15 cellular contexts compared by ENCODE assay signal in genomic region chr13:35599385-35599784, GRCh38.
DNase-seq lines count a peak whose midpoint lies in the region; TF ChIP-seq lines count a peak whose summit lies in the region.
"Had no signal": no experiment of that assay in that cellular context is flagged by ENCODE, and none has a peak within 500 bp of the region (broad histone marks: within the 10 kb centered on the region; RNA-seq: fewer than 3 reads in every experiment).

No MANE protein-coding gene starts in this region.

- TF ChIP-seq CTCF in chondrocyte (IDR thresholded peaks at IDR 0.05) (no peak), tibial artery (IDR thresholded peaks at IDR 0.05) (no peak), stomach (IDR thresholded peaks at IDR 0.05) (no peak)

- no peak for TF ChIP-seq POLR2A in stomach (IDR thresholded peaks at IDR 0.05)

- H3K4me1 Mint-ChIP-seq in activated naive CD4-positive, alpha-beta T cell treated with anti-CD3 and anti-CD28 coated beads for 36 hours (ENCODE audit: low read depth), result no peaks in the 10 kb centered on the region
- peaks cover 33% of the 10 kb centered on the region for H3K4me1 Mint-ChIP-seq in chondrocyte (ENCODE audit: low read depth)
- H3K4me1 Mint-ChIP-seq: CD4-positive, alpha-beta memory T cell had no signal

- H3K4me3 ChIP-seq in tibial artery (no peak overlapping the region), stomach (no peak overlapping the region)
- H3K4me3 ChIP-seq: right lobe of liver, SJSA1 had no signal

- no peaks in the 10 kb centered on the region for H3K9me3 Mint-ChIP-seq in activated naive CD4-positive, alpha-beta T cell treated with anti-CD3 and anti-CD28 coated beads for 36 hours
- no peaks in the 10 kb centered on the region for H3K9me3 Mint-ChIP-seq in chondrocyte (ENCODE audit: low read depth)
- H3K9me3 Mint-ChIP-seq: natural killer cell had no signal

- no peaks in the 10 kb centered on the region for H3K9me3 ChIP-seq in tibial artery
- no peaks in the 10 kb centered on the region for H3K9me3 ChIP-seq in stomach
- H3K9me3 ChIP-seq: right lobe of liver, SJSA1 had no signal

- H3K27ac ChIP-seq in tibial artery (peak overlapping the region; percentile 26 to 41), stomach (peak overlapping the region in 1 of 5 donors; percentile 43)
- H3K27ac ChIP-seq: right lobe of liver, SJSA1 had no signal

- DNase-seq in activated naive CD4-positive, alpha-beta T cell treated with anti-CD3 and anti-CD28 coated beads for 36 hours, result no peak
- no peak for DNase-seq in activated naive CD4-positive, alpha-beta T cell treated with anti-CD3 and anti-CD28 coated beads, Interleukin-2, amount 50 U/mL, for 16 hours
- no peak for DNase-seq in chondrocyte (ENCODE audit: low spot score)
- DNase-seq in iPS-NIHi7 (ENCODE audit: extremely low spot score), result peak; percentile 15
- DNase-seq in tibial artery, result no peak
- no peak for DNase-seq in stomach
- DNase-seq in RPMI8226, result no peak
- DNase-seq in activated T-cell treated with anti-CD3 and anti-CD28 coated beads, Interleukin-2, amount 50 U/mL, for 48 hours, result no peak
- DNase-seq: activated effector memory CD4-positive, alpha-beta T cell treated with anti-CD3 and anti-CD28 coated beads, Interleukin-2, amount 50 U/mL, for 16 hours; CD4-positive, alpha-beta memory T cell; effector memory CD8-positive, alpha-beta T cell; natural killer cell; right lobe of liver; stimulated activated CD4-positive, alpha-beta T cell treated with anti-CD3 and anti-CD28 coated beads, Interleukin-4, amount 100 ng/mL, for 24 hours had no signal

- intact Hi-C loops in activated naive CD4-positive, alpha-beta T cell treated with anti-CD3 and anti-CD28 coated beads for 36 hours (cut with micrococcal nuclease), result no loop called here
- intact Hi-C loops in tibial artery (cut with DNase I; ENCODE audit: low total_unique reads), result no loop called here
- intact Hi-C loops in stomach (cut with DNase I; ENCODE audit: low total_unique reads), result no loop called here

- H3K36me3 ChIP-seq in tibial artery, result no peaks in the 10 kb centered on the region
- no peaks in the 10 kb centered on the region for H3K36me3 ChIP-seq in stomach
- H3K36me3 ChIP-seq: right lobe of liver, SJSA1 had no signal

- peaks cover 0 to 22% (median 3%) of the 10 kb centered on the region in 4 donors for H3K4me1 ChIP-seq in tibial artery
- H3K4me1 ChIP-seq in stomach, result peaks cover 0 to 15% (median 2%) of the 10 kb centered on the region in 4 donors
- H3K4me1 ChIP-seq: right lobe of liver, SJSA1 had no signal

- H3K27me3 Mint-ChIP-seq in activated naive CD4-positive, alpha-beta T cell treated with anti-CD3 and anti-CD28 coated beads for 36 hours (ENCODE audit: low read depth), result no peaks in the 10 kb centered on the region
- no peaks in the 10 kb centered on the region for H3K27me3 Mint-ChIP-seq in chondrocyte (ENCODE audit: low read depth)
- H3K27me3 Mint-ChIP-seq: CD4-positive, alpha-beta memory T cell; effector memory CD8-positive, alpha-beta T cell had no signal

- no peaks in the 10 kb centered on the region for H3K36me3 Mint-ChIP-seq in activated naive CD4-positive, alpha-beta T cell treated with anti-CD3 and anti-CD28 coated beads for 36 hours (ENCODE audit: low read depth)
- H3K36me3 Mint-ChIP-seq in chondrocyte (ENCODE audit: low read depth), result no peaks in the 10 kb centered on the region
- H3K36me3 Mint-ChIP-seq: CD4-positive, alpha-beta memory T cell; natural killer cell had no signal

- peak overlapping the region; percentile 9 for H3K27ac Mint-ChIP-seq in activated naive CD4-positive, alpha-beta T cell treated with anti-CD3 and anti-CD28 coated beads for 36 hours
- H3K27ac Mint-ChIP-seq in chondrocyte (ENCODE audit: unreplicated experiment), result peak overlapping the region; percentile 79
- H3K27ac Mint-ChIP-seq: CD4-positive, alpha-beta memory T cell; effector memory CD8-positive, alpha-beta T cell; natural killer cell had no signal

- H3K27me3 ChIP-seq in tibial artery (no peaks in the 10 kb centered on the region), stomach (no peaks in the 10 kb centered on the region)
- H3K27me3 ChIP-seq: right lobe of liver, SJSA1 had no signal

- no peak overlapping the region for H3K4me3 Mint-ChIP-seq in activated naive CD4-positive, alpha-beta T cell treated with anti-CD3 and anti-CD28 coated beads for 36 hours
- no peak overlapping the region for H3K4me3 Mint-ChIP-seq in chondrocyte (ENCODE audit: unreplicated experiment)
- H3K4me3 Mint-ChIP-seq: CD4-positive, alpha-beta memory T cell; effector memory CD8-positive, alpha-beta T cell; natural killer cell had no signal

- WGBS in stomach, 5 donors, result 66 to 84% (median 69%) methylated on average over 2 of the region's 2 CpGs

- TF ChIP-seq EP300 in stomach (IDR thresholded peaks at IDR 0.05), result no peak

- CTCF ChIA-PET in activated naive CD4-positive, alpha-beta T cell treated with anti-CD3 and anti-CD28 coated beads for 36 hours (lab: Charles Lee), result no interaction called here
